1 cellular context compared by ENCODE assay signal in the genomic region with DNA sequence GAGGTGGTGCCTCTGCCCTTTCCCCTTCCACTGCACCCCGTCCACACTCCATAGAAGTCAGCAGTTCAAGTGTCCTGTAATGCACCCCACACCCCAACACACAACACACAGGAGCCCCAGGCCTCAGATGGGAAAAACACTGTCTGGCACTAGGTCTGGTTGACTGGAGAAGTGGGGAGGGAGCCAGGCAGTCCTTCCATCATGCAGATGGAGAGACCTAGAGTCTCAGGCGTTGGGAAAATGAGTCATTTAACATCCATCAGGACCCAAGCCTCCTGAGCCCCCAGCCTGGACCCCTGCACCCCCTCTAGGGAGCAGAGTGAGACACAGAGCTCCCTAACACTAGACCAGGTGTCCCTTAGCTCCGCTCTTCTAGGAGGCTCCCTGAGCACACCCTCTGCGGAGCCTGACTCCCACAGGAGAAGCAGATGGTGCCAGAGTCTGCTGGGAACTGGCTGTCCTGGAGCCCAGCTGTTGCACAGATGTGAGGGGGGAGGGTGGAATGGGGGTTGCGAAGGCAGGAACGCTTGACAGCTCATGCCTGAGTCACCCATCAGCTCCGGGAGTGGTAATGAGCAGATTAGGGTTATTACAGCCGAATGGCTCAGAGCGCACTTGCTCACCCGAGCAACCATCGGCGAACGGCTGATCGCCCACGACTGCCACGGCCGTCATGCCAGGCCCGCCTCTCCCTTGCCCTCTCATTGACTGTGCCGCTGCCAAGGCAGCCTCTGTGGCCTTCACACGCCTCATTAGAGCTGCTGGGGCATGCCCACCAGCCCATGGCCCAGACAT.
TF ChIP-seq lines count a peak whose summit lies in the region.

No MANE protein-coding gene starts in this region.

TF ChIP-seq in K562, 482 proteins besides CTCF, POLR2A, EP300 and RAD21 (continued from another document and continues in another):
- TF ChIP-seq, protein P1, sequence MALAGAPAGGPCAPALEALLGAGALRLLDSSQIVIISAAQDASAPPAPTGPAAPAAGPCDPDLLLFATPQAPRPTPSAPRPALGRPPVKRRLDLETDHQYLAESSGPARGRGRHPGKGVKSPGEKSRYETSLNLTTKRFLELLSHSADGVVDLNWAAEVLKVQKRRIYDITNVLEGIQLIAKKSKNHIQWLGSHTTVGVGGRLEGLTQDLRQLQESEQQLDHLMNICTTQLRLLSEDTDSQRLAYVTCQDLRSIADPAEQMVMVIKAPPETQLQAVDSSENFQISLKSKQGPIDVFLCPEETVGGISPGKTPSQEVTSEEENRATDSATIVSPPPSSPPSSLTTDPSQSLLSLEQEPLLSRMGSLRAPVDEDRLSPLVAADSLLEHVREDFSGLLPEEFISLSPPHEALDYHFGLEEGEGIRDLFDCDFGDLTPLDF (CRISPR knock-in tag; IDR thresholded peaks at IDR 0.05): no peak
- TF ChIP-seq ZNF436 (CRISPR knock-in tag; IDR thresholded peaks at IDR 0.05) (no peak), ZBTB8A (IDR thresholded peaks at IDR 0.05; ENCODE audit: partially characterized antibody) (no peak), TEAD4 (IDR thresholded peaks at IDR 0.05; ENCODE audit: low read length) (peak; percentile 59), TEAD4 (CRISPR knock-in tag; IDR thresholded peaks at IDR 0.05; ENCODE audit: borderline replicate concordance) (no peak), CSDE1 (IDR thresholded peaks at IDR 0.05) (no peak), TARDBP (IDR thresholded peaks at IDR 0.05) (no peak), RFX1 (IDR thresholded peaks at IDR 0.05) (no peak), HMG20B (CRISPR knock-in tag; IDR thresholded peaks at IDR 0.05) (no peak), ZNF24 (IDR thresholded peaks at IDR 0.05) (no peak), CHCHD3 (CRISPR knock-in tag; IDR thresholded peaks at IDR 0.05) (no peak), CBX1 (IDR thresholded peaks at IDR 0.05; ENCODE audit: low read depth) (no peak), SMARCE1 (IDR thresholded peaks at IDR 0.05) (peak; percentile 51; the same call in 1 of the 2 replicates), RBM17 (IDR thresholded peaks at IDR 0.05; ENCODE audit: borderline replicate concordance, low read depth, low read length) (no peak), ZNF589 (CRISPR knock-in tag; IDR thresholded peaks at IDR 0.05; ENCODE audit: low read depth) (peak; percentile 82), CBFB (CRISPR knock-in tag; IDR thresholded peaks at IDR 0.05) (no peak), NR3C1 (CRISPR knock-in tag; IDR thresholded peaks at IDR 0.05) (no peak), ARID1B (IDR thresholded peaks at IDR 0.05) (peak; percentile 75), E2F3 (CRISPR knock-in tag; IDR thresholded peaks at IDR 0.05) (no peak), HLTF (IDR thresholded peaks at IDR 0.05) (no peak), ZNF140 (CRISPR knock-in tag; IDR thresholded peaks at IDR 0.05) (no peak), YBX1 (IDR thresholded peaks at IDR 0.05) (no peak), MCM5 (IDR thresholded peaks at IDR 0.05; ENCODE audit: low read depth) (no peak)
- TF ChIP-seq, protein P2, sequence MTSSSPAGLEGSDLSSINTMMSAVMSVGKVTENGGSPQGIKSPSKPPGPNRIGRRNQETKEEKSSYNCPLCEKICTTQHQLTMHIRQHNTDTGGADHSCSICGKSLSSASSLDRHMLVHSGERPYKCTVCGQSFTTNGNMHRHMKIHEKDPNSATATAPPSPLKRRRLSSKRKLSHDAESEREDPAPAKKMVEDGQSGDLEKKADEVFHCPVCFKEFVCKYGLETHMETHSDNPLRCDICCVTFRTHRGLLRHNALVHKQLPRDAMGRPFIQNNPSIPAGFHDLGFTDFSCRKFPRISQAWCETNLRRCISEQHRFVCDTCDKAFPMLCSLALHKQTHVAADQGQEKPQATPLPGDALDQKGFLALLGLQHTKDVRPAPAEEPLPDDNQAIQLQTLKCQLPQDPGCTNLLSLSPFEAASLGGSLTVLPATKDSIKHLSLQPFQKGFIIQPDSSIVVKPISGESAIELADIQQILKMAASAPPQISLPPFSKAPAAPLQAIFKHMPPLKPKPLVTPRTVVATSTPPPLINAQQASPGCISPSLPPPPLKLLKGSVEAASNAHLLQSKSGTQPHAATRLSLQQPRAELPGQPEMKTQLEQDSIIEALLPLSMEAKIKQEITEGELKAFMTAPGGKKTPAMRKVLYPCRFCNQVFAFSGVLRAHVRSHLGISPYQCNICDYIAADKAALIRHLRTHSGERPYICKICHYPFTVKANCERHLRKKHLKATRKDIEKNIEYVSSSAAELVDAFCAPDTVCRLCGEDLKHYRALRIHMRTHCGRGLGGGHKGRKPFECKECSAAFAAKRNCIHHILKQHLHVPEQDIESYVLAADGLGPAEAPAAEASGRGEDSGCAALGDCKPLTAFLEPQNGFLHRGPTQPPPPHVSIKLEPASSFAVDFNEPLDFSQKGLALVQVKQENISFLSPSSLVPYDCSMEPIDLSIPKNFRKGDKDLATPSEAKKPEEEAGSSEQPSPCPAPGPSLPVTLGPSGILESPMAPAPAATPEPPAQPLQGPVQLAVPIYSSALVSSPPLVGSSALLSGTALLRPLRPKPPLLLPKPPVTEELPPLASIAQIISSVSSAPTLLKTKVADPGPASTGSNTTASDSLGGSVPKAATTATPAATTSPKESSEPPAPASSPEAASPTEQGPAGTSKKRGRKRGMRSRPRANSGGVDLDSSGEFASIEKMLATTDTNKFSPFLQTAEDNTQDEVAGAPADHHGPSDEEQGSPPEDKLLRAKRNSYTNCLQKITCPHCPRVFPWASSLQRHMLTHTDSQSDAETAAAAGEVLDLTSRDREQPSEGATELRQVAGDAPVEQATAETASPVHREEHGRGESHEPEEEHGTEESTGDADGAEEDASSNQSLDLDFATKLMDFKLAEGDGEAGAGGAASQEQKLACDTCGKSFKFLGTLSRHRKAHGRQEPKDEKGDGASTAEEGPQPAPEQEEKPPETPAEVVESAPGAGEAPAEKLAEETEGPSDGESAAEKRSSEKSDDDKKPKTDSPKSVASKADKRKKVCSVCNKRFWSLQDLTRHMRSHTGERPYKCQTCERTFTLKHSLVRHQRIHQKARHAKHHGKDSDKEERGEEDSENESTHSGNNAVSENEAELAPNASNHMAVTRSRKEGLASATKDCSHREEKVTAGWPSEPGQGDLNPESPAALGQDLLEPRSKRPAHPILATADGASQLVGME (CRISPR knock-in tag; IDR thresholded peaks at IDR 0.05): no peak
- TF ChIP-seq, protein P3, sequence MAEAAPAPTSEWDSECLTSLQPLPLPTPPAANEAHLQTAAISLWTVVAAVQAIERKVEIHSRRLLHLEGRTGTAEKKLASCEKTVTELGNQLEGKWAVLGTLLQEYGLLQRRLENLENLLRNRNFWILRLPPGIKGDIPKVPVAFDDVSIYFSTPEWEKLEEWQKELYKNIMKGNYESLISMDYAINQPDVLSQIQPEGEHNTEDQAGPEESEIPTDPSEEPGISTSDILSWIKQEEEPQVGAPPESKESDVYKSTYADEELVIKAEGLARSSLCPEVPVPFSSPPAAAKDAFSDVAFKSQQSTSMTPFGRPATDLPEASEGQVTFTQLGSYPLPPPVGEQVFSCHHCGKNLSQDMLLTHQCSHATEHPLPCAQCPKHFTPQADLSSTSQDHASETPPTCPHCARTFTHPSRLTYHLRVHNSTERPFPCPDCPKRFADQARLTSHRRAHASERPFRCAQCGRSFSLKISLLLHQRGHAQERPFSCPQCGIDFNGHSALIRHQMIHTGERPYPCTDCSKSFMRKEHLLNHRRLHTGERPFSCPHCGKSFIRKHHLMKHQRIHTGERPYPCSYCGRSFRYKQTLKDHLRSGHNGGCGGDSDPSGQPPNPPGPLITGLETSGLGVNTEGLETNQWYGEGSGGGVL (CRISPR knock-in tag; IDR thresholded peaks at IDR 0.05): no peak
- TF ChIP-seq, protein P4, sequence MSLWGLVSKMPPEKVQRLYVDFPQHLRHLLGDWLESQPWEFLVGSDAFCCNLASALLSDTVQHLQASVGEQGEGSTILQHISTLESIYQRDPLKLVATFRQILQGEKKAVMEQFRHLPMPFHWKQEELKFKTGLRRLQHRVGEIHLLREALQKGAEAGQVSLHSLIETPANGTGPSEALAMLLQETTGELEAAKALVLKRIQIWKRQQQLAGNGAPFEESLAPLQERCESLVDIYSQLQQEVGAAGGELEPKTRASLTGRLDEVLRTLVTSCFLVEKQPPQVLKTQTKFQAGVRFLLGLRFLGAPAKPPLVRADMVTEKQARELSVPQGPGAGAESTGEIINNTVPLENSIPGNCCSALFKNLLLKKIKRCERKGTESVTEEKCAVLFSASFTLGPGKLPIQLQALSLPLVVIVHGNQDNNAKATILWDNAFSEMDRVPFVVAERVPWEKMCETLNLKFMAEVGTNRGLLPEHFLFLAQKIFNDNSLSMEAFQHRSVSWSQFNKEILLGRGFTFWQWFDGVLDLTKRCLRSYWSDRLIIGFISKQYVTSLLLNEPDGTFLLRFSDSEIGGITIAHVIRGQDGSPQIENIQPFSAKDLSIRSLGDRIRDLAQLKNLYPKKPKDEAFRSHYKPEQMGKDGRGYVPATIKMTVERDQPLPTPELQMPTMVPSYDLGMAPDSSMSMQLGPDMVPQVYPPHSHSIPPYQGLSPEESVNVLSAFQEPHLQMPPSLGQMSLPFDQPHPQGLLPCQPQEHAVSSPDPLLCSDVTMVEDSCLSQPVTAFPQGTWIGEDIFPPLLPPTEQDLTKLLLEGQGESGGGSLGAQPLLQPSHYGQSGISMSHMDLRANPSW (CRISPR knock-in tag; IDR thresholded peaks at IDR 0.05): no peak
- TF ChIP-seq, protein P5, sequence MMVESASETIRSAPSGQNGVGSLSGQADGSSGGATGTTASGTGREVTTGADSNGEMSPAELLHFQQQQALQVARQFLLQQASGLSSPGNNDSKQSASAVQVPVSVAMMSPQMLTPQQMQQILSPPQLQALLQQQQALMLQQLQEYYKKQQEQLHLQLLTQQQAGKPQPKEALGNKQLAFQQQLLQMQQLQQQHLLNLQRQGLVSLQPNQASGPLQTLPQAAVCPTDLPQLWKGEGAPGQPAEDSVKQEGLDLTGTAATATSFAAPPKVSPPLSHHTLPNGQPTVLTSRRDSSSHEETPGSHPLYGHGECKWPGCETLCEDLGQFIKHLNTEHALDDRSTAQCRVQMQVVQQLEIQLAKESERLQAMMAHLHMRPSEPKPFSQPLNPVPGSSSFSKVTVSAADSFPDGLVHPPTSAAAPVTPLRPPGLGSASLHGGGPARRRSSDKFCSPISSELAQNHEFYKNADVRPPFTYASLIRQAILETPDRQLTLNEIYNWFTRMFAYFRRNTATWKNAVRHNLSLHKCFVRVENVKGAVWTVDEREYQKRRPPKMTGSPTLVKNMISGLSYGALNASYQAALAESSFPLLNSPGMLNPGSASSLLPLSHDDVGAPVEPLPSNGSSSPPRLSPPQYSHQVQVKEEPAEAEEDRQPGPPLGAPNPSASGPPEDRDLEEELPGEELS (CRISPR knock-in tag; IDR thresholded peaks at IDR 0.05; ENCODE audit: borderline replicate concordance): no peak
- TF ChIP-seq, protein P6, sequence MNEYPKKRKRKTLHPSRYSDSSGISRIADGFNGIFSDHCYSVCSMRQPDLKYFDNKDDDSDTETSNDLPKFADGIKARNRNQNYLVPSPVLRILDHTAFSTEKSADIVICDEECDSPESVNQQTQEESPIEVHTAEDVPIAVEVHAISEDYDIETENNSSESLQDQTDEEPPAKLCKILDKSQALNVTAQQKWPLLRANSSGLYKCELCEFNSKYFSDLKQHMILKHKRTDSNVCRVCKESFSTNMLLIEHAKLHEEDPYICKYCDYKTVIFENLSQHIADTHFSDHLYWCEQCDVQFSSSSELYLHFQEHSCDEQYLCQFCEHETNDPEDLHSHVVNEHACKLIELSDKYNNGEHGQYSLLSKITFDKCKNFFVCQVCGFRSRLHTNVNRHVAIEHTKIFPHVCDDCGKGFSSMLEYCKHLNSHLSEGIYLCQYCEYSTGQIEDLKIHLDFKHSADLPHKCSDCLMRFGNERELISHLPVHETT (CRISPR knock-in tag; conservative IDR thresholded peaks at IDR 0.05 in 1 of 2, IDR thresholded peaks at IDR 0.05 in 1 of 2): peak in 1 of 2 experiments; percentile 40; a peak in 1 of 4 replicates
- TF ChIP-seq, protein P7, sequence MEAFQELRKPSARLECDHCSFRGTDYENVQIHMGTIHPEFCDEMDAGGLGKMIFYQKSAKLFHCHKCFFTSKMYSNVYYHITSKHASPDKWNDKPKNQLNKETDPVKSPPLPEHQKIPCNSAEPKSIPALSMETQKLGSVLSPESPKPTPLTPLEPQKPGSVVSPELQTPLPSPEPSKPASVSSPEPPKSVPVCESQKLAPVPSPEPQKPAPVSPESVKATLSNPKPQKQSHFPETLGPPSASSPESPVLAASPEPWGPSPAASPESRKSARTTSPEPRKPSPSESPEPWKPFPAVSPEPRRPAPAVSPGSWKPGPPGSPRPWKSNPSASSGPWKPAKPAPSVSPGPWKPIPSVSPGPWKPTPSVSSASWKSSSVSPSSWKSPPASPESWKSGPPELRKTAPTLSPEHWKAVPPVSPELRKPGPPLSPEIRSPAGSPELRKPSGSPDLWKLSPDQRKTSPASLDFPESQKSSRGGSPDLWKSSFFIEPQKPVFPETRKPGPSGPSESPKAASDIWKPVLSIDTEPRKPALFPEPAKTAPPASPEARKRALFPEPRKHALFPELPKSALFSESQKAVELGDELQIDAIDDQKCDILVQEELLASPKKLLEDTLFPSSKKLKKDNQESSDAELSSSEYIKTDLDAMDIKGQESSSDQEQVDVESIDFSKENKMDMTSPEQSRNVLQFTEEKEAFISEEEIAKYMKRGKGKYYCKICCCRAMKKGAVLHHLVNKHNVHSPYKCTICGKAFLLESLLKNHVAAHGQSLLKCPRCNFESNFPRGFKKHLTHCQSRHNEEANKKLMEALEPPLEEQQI (IDR thresholded peaks at IDR 0.05): no peak
- TF ChIP-seq, protein P8, sequence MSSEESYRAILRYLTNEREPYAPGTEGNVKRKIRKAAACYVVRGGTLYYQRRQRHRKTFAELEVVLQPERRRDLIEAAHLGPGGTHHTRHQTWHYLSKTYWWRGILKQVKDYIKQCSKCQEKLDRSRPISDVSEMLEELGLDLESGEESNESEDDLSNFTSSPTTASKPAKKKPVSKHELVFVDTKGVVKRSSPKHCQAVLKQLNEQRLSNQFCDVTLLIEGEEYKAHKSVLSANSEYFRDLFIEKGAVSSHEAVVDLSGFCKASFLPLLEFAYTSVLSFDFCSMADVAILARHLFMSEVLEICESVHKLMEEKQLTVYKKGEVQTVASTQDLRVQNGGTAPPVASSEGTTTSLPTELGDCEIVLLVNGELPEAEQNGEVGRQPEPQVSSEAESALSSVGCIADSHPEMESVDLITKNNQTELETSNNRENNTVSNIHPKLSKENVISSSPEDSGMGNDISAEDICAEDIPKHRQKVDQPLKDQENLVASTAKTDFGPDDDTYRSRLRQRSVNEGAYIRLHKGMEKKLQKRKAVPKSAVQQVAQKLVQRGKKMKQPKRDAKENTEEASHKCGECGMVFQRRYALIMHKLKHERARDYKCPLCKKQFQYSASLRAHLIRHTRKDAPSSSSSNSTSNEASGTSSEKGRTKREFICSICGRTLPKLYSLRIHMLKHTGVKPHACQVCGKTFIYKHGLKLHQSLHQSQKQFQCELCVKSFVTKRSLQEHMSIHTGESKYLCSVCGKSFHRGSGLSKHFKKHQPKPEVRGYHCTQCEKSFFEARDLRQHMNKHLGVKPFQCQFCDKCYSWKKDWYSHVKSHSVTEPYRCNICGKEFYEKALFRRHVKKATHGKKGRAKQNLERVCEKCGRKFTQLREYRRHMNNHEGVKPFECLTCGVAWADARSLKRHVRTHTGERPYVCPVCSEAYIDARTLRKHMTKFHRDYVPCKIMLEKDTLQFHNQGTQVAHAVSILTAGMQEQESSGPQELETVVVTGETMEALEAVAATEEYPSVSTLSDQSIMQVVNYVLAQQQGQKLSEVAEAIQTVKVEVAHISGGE (CRISPR knock-in tag; IDR thresholded peaks at IDR 0.05): no peak
- TF ChIP-seq, protein P9, sequence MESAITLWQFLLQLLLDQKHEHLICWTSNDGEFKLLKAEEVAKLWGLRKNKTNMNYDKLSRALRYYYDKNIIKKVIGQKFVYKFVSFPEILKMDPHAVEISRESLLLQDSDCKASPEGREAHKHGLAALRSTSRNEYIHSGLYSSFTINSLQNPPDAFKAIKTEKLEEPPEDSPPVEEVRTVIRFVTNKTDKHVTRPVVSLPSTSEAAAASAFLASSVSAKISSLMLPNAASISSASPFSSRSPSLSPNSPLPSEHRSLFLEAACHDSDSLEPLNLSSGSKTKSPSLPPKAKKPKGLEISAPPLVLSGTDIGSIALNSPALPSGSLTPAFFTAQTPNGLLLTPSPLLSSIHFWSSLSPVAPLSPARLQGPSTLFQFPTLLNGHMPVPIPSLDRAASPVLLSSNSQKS (CRISPR knock-in tag; IDR thresholded peaks at IDR 0.05): no peak
